12 cellular contexts compared by ENCODE assay signal in the genomic region with DNA sequence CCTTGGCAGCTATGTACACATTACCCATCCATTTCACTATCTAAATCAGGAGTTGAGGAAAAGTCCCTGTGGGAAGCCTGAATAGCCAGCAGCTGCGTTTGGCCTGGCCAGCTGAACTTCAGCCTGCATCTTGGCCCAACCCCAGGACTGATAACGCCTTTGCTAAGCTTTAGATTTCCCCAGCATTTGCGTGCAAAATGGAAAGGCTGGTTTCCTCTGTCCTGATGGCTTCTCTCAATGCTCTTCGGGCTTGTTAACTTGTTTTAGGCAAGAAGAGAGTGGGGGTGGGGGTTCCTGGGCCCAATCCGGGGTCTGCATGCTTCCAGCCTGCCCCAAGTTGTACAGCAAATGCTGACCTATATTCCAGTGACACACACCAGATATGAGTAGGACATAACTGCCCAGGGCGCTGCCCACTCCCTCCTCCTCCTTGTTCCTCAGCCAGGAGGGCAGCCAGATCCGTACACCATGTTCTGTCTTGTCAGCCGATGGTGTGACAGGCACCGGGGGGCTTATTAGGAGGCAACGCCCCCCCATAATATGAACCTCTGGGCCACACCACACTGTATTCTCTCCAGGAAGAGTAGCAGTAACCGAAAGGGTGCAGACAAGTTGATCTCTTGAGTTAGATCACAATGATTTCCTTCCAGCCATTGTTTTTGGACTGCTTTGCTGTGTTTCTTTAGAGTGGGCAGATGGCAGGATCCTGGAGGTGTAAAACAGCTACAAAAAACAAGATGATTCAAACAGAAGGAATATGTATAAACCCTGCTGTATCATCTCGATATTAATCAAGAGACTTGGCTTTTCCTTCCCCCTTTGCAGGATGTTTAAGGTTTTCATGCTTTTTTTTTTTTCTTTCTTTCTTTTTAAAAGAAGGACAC.
A peak's percentile ranks its signal among the peaks of the same experiment; 100 is the strongest.
DNase-seq lines count a peak whose midpoint lies in the region; ATAC-seq, FAIRE-seq and TF ChIP-seq lines count a peak whose summit lies in the region.
"Had no signal": no experiment of that assay in that cellular context is flagged by ENCODE, and none has a peak within 500 bp of the region (broad histone marks: within the 10 kb centered on the region; RNA-seq: fewer than 3 reads in every experiment).

No MANE protein-coding gene starts in this region.

- no peak for ATAC-seq in GM18502 (IDR thresholded peaks at IDR 0.05; ENCODE audit: poor library complexity, unreplicated experiment)

- peak; percentile 92 for FAIRE-seq in endothelial cell of umbilical vein (lab: Jason Lieb, UNC)
- FAIRE-seq: GM12892 had no signal

- H3K79me2 ChIP-seq in endothelial cell of umbilical vein (ENCODE audit: control insufficient read depth, insufficient read depth, low read length), result no peaks in the 10 kb centered on the region

- BruUV-seq in endothelial cell of umbilical vein (replicated peaks; lab: Mats Ljungman, UMichigan), result no TSS peak

- intact Hi-C loops in endothelial cell of umbilical vein (cut with micrococcal nuclease), result loop anchor here (1.0 kb wide), 1 partner anchor 381 kb away; a partner anchor contains a TSS

- no peaks in the 10 kb centered on the region for H4K20me1 ChIP-seq in endothelial cell of umbilical vein (replicated peaks; ENCODE audit: control insufficient read depth, extremely low read depth, insufficient read depth, low read length)

- CTCF ChIA-PET in endothelial cell of umbilical vein (lab: Charles Lee), result interaction anchor here (0.8 to 2.0 kb wide), 5 partner anchors 60 to 382 kb away, joined by 3 to 9 read pairs (median 3); no protein-coding TSS in a partner anchor

- TF ChIP-seq CTCF in endothelial cell of umbilical vein (IDR thresholded peaks at IDR 0.05; ENCODE audit: extremely low read depth in 1 of 2, insufficient read depth in 1 of 2, low read depth in 1 of 2, low read length in 2 of 2), result no peak

- H3K4me3 ChIP-seq in endothelial cell of umbilical vein (replicated peaks in 1 of 3; ENCODE audit: insufficient read depth in 1 of 3, low read depth in 1 of 3, low read length in 3 of 3), result no peak overlapping the region

- H3K27ac ChIP-seq in endothelial cell of umbilical vein (ENCODE audit: insufficient read depth, low read depth, low read length), result peak overlapping the region; percentile 81
- H3K27ac ChIP-seq: 22Rv1 had no signal

- H3K4me1 ChIP-seq in endothelial cell of umbilical vein (ENCODE audit: control insufficient read depth, extremely low read depth, insufficient read depth, low read length), result peaks cover 22% of the 10 kb centered on the region

- POLR2A ChIA-PET in endothelial cell of umbilical vein (lab: Charles Lee), result no interaction called here

- DNase-seq in DMS 273 (lab: John Stamatoyannopoulos, UW; ENCODE audit: unreplicated experiment) (peak; percentile 19), DMS 273 treated with DMSO at 0.1 percent for 48 hours (lab: John Stamatoyannopoulos, UW) (no peak), endothelial cell of umbilical vein (ENCODE audit: low read depth, low spot score) (peak; percentile 90), mucosa of gallbladder (ENCODE audit: low spot score) (peak; percentile 71), ureter (ENCODE audit: low spot score) (peak; percentile 71), NCI-H774 (lab: John Stamatoyannopoulos, UW) (no peak), OCI-M2 (lab: John Stamatoyannopoulos, UW; ENCODE audit: unreplicated experiment) (no peak)
- DNase-seq: activated CD4-positive, CD25-positive, alpha-beta regulatory T cell; NCI-H1694 had no signal

- no peaks in the 10 kb centered on the region for H3K9me3 ChIP-seq in endothelial cell of umbilical vein (replicated peaks; ENCODE audit: control insufficient read depth, insufficient read depth, low read length)

- H2AFZ ChIP-seq in endothelial cell of umbilical vein (ENCODE audit: low read depth, low read length), result peak overlapping the region; percentile 98

- peak overlapping the region; percentile 75 for H3K4me2 ChIP-seq in endothelial cell of umbilical vein (ENCODE audit: insufficient read depth, low read length)

- H3K27me3 ChIP-seq in endothelial cell of umbilical vein (ENCODE audit: control insufficient read depth in 2 of 2, insufficient read depth in 2 of 2, low read length in 2 of 2), result no peaks in the 10 kb centered on the region

- no peaks in the 10 kb centered on the region for H3K9me1 ChIP-seq in endothelial cell of umbilical vein (replicated peaks; ENCODE audit: control insufficient read depth, extremely low read depth, insufficient read depth, low read length)

- H3K9ac ChIP-seq in endothelial cell of umbilical vein (replicated peaks; ENCODE audit: extremely low read depth, insufficient read depth, low read length), result peak overlapping the region; percentile 53

- dilution Hi-C loops in endothelial cell of umbilical vein (cut with MboI; ENCODE audit: extremely low pct_ligation_motif_present, low sequenced_read_pairs), result no loop called here

- no peaks in the 10 kb centered on the region for H3K36me3 ChIP-seq in endothelial cell of umbilical vein (ENCODE audit: control insufficient read depth in 2 of 2, extremely low read depth in 1 of 2, insufficient read depth in 2 of 2, low read length in 2 of 2)

- TF ChIP-seq POLR2A in endothelial cell of umbilical vein (IDR thresholded peaks at IDR 0.05; ENCODE audit: low read depth, low read length), result no peak

TF ChIP-seq in endothelial cell of umbilical vein, 7 proteins besides CTCF, POLR2A, EP300 and RAD21:
- TF ChIP-seq GATA2 (IDR thresholded peaks at IDR 0.05; ENCODE audit: insufficient read depth, insufficient read length, low read depth, low read length), result peak; percentile 59
- peak; percentile 44 for TF ChIP-seq POLR2AphosphoS5 (IDR thresholded peaks at IDR 0.05; ENCODE audit: insufficient read depth, low read depth, low read length)
- TF ChIP-seq FOS (IDR thresholded peaks at IDR 0.05; ENCODE audit: borderline replicate concordance, insufficient read depth, low read length), result peak; percentile 8
- no peak for TF ChIP-seq MYC (IDR thresholded peaks at IDR 0.05; ENCODE audit: low read depth, low read length)

Comparison
In these comparisons a context has a peak if more than half of its experiments do, and no peak if none do; other contexts are left out.
1. DNase-seq: peak in DMS 273 (single experiment), endothelial cell of umbilical vein (single experiment), mucosa of gallbladder (single experiment) and ureter (single experiment); none in DMS 273 treated with DMSO at 0.1 percent for 48 hours (single experiment), NCI-H774 (single experiment) and OCI-M2 (single experiment).